In genomic region chr15:40925863-40926658, GRCh38 we compare ENCODE assay signal across 1 cellular context.
TF ChIP-seq lines count a peak whose summit lies in the region.

No MANE protein-coding gene starts in this region.

TF ChIP-seq in IMR-90, 13 proteins besides CTCF, POLR2A, EP300 and RAD21 (continued from another document):
- TF ChIP-seq, protein P1, sequence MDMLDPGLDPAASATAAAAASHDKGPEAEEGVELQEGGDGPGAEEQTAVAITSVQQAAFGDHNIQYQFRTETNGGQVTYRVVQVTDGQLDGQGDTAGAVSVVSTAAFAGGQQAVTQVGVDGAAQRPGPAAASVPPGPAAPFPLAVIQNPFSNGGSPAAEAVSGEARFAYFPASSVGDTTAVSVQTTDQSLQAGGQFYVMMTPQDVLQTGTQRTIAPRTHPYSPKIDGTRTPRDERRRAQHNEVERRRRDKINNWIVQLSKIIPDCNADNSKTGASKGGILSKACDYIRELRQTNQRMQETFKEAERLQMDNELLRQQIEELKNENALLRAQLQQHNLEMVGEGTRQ (IDR thresholded peaks at IDR 0.05; ENCODE audit: low read depth, low read length): no peak
